8 cellular contexts compared by ENCODE assay signal in genomic region chr4:165493359-165493758, GRCh38.
DNase-seq lines count a peak whose midpoint lies in the region; TF ChIP-seq lines count a peak whose summit lies in the region.

No MANE protein-coding gene starts in this region.

- peaks cover 3% of the 10 kb centered on the region for H3K27me3 Mint-ChIP-seq in HFFc6 (ENCODE audit: insufficient read depth)
- peaks cover 18% of the 10 kb centered on the region for H3K27me3 Mint-ChIP-seq in mesothelial cell of epicardium (ENCODE audit: low read depth)

- no peaks in the 10 kb centered on the region for H3K36me3 Mint-ChIP-seq in HFFc6 (ENCODE audit: low read depth)
- peaks cover 2% of the 10 kb centered on the region for H3K36me3 Mint-ChIP-seq in mesothelial cell of epicardium

- TF ChIP-seq CTCF in GM12873 (IDR thresholded peaks at IDR 0.05; ENCODE audit: insufficient read depth, low read depth, low read length, missing control alignments) (peak; percentile 76), HFFc6 (IDR thresholded peaks at IDR 0.05) (peak; percentile 79), mesothelial cell of epicardium (IDR thresholded peaks at IDR 0.05; ENCODE audit: unreplicated experiment) (peak; percentile 23)

- H3K4me1 Mint-ChIP-seq in HFFc6 (ENCODE audit: low read depth) (no peaks in the 10 kb centered on the region), mesothelial cell of epicardium (peaks cover 14% of the 10 kb centered on the region)

- H3K9me3 Mint-ChIP-seq in HFFc6 (no peaks in the 10 kb centered on the region), mesothelial cell of epicardium (no peaks in the 10 kb centered on the region)

- DNase-seq in HFFc6 (peak; percentile 39), NAMALWA (ENCODE audit: low spot score) (peak; percentile 62), mesothelial cell of epicardium (ENCODE audit: low spot score in 2 of 2, unreplicated experiment in 2 of 2) (peak; percentile 61 to 81), NCI-H1930 (lab: John Stamatoyannopoulos, UW) (no peak)
- DNase-seq in activated CD4-positive, alpha-beta T cell treated with anti-CD3 and anti-CD28 coated beads, Interleukin-2, amount 50 U/mL, for 4 hours = peak; percentile 54 to 55
- peak; percentile 42 for DNase-seq in effector CD4-positive, alpha-beta T cell
- peak; percentile 6 to 29 for DNase-seq in stimulated activated CD8-positive, alpha-beta memory T cell treated with anti-CD3 and anti-CD28 coated beads, Interleukin-4, amount 100 ng/mL, for 1 hour (ENCODE audit: low read depth in 2 of 2, low spot score in 1 of 2)

- peak overlapping the region; percentile 48 for H3K4me3 Mint-ChIP-seq in HFFc6
- H3K4me3 Mint-ChIP-seq in mesothelial cell of epicardium = peak overlapping the region; percentile 37

- H3K27ac Mint-ChIP-seq in HFFc6 (no peak overlapping the region), mesothelial cell of epicardium (no peak overlapping the region)

Comparison
In these comparisons a context has a peak if more than half of its experiments do, and no peak if none do; other contexts are left out.
1. CTCF ChIP-seq: peak in every context shown above with its lines; median percentile 79 in HFFc6; 76 in GM12873; 23 in mesothelial cell of epicardium.
2. DNase-seq: peak in HFFc6 (single experiment), NAMALWA (single experiment), activated CD4-positive, alpha-beta T cell treated with anti-CD3 and anti-CD28 coated beads, Interleukin-2, amount 50 U/mL, for 4 hours (2 of 2), effector CD4-positive, alpha-beta T cell (single experiment), mesothelial cell of epicardium (2 of 2) and stimulated activated CD8-positive, alpha-beta memory T cell treated with anti-CD3 and anti-CD28 coated beads, Interleukin-4, amount 100 ng/mL, for 1 hour (2 of 2); none in NCI-H1930 (0 of 2).